Comparison of ENCODE assay signal across 18 cellular contexts in the genomic region with DNA sequence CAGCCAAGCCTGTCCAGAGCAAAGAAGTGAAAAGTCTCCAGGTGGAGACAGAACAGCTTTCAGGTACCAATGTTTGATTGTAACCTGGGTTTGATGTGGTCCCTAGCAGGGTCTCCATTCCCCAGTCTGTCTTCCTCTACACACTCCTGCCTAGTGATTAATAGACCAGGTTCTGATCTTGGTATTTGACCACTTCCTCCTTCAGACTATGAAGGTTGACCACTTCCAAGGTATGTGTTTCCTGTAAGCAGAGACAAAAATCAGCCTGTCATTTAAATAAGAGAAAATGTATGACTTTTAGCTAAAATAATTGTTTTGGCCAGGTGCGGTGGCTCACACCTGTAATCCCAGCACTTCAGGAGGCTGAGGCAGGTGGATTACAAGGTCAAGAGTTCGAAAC. TPM values are rescaled to one million over a fixed set of nuclear protein-coding genes. Genes with fewer than 3 reads are reported as not detected.
DNase-seq lines count a peak whose midpoint lies in the region; ATAC-seq and TF ChIP-seq lines count a peak whose summit lies in the region.
"Had no signal": no experiment of that assay in that cellular context is flagged by ENCODE, and none has a peak within 500 bp of the region (broad histone marks: within the 10 kb centered on the region; RNA-seq: fewer than 3 reads in every experiment).

No MANE protein-coding gene starts in this region.

- TF ChIP-seq CTCF in activated CD8-positive, alpha-beta T cell treated with anti-CD3 and anti-CD28 coated beads for 36 hours (IDR thresholded peaks at IDR 0.05): no peak
- no peak for TF ChIP-seq CTCF in PC-3 (conservative IDR thresholded peaks at IDR 0.05; ENCODE audit: low read depth, low read length)
- no peak for TF ChIP-seq CTCF in mucosa of descending colon (IDR thresholded peaks at IDR 0.05)

- peaks cover 50% of the 10 kb centered on the region for H3K4me1 Mint-ChIP-seq in activated CD8-positive, alpha-beta T cell treated with anti-CD3 and anti-CD28 coated beads, Interleukin-2, amount 10 ng/mL, durations not matched to agents 7 days and 5 days (ENCODE audit: low read depth)
- peaks cover 27% of the 10 kb centered on the region for H3K4me1 Mint-ChIP-seq in activated CD8-positive, alpha-beta T cell treated with anti-CD3 and anti-CD28 coated beads for 36 hours (ENCODE audit: low read depth)

- peak overlapping the region; percentile 28 for H3K27ac Mint-ChIP-seq in activated CD8-positive, alpha-beta T cell treated with anti-CD3 and anti-CD28 coated beads, Interleukin-2, amount 10 ng/mL, durations not matched to agents 7 days and 5 days
- no peak overlapping the region for H3K27ac Mint-ChIP-seq in activated CD8-positive, alpha-beta T cell treated with anti-CD3 and anti-CD28 coated beads for 36 hours

- H3K27ac ChIP-seq in PC-3 (ENCODE audit: low read length): no peak overlapping the region
- H3K27ac ChIP-seq: foreskin keratinocyte, left ventricle myocardium inferior, parathyroid adenoma, upper lobe of left lung had no signal

- no peak overlapping the region for H2AFZ ChIP-seq in PC-3 (ENCODE audit: low read length)
- H2AFZ ChIP-seq: parathyroid adenoma had no signal

- H3K9me3 ChIP-seq in PC-3 (ENCODE audit: low read length): no peaks in the 10 kb centered on the region
- no peaks in the 10 kb centered on the region for H3K9me3 ChIP-seq in mucosa of descending colon
- H3K9me3 ChIP-seq: left ventricle myocardium inferior, upper lobe of left lung had no signal

- DNase-seq in activated CD8-positive, alpha-beta T cell treated with anti-CD3 and anti-CD28 coated beads, Interleukin-2, amount 10 ng/mL, durations not matched to agents 7 days and 5 days: peak; percentile 52
- DNase-seq in activated CD8-positive, alpha-beta T cell treated with anti-CD3 and anti-CD28 coated beads for 36 hours: no peak
- peak; percentile 11 for DNase-seq in PC-3
- no peak for DNase-seq in mucosa of descending colon
- DNase-seq in GM19240 (ENCODE audit: insufficient read length, low spot score): no peak
- DNase-seq in NCI-H2196 (lab: John Stamatoyannopoulos, UW; ENCODE audit: unreplicated experiment): no peak
- DNase-seq: amniotic stem cell; foreskin keratinocyte; KG1; left ventricle myocardium inferior; NCI-H1436 treated with DMSO at 0.1 percent for 48 hours; NCI-H446 treated with DMSO at 0.1 percent for 48 hours; small intestine; stimulated activated naive CD4-positive, alpha-beta T cell; upper lobe of left lung had no signal

- ATAC-seq in activated CD8-positive, alpha-beta T cell treated with anti-CD3 and anti-CD28 coated beads, Interleukin-2, amount 10 ng/mL, durations not matched to agents 7 days and 5 days: peak; percentile 59
- no peak for ATAC-seq in activated CD8-positive, alpha-beta T cell treated with anti-CD3 and anti-CD28 coated beads for 36 hours
- ATAC-seq in GM19452 (IDR thresholded peaks at IDR 0.05; ENCODE audit: unreplicated experiment) (peak; percentile 30), PC-3 (no peak), mucosa of descending colon (peak; percentile 21), GM21367 (IDR thresholded peaks at IDR 0.05; ENCODE audit: unreplicated experiment) (no peak)
- ATAC-seq: foreskin keratinocyte had no signal

- BruUV-seq in PC-3 (replicated peaks; lab: Mats Ljungman, UMichigan): TSS peak; percentile 4

- POLR2A ChIA-PET in activated CD8-positive, alpha-beta T cell treated with anti-CD3 and anti-CD28 coated beads, Interleukin-2, amount 10 ng/mL, durations not matched to agents 7 days and 5 days (lab: Charles Lee): interaction anchor here (0.7 to 1.8 kb wide), 3 partner anchors 43 to 108 kb away, joined by 3 to 7 read pairs (median 4); no protein-coding TSS in a partner anchor
- POLR2A ChIA-PET in activated CD8-positive, alpha-beta T cell treated with anti-CD3 and anti-CD28 coated beads for 36 hours (lab: Charles Lee): interaction anchor here (0.9 to 1.0 kb wide), 3 partner anchors 16 to 103 kb away, joined by 3 to 4 read pairs (median 3); no protein-coding TSS in a partner anchor
- POLR2A ChIA-PET in PC-3 (lab: Charles Lee; ENCODE audit: unreplicated experiment): no interaction called here

- no peaks in the 10 kb centered on the region for H3K36me3 ChIP-seq in PC-3 (ENCODE audit: low read depth, low read length)
- H3K36me3 ChIP-seq in mucosa of descending colon (ENCODE audit: low read depth): no peaks in the 10 kb centered on the region
- H3K36me3 ChIP-seq: left ventricle myocardium inferior, upper lobe of left lung had no signal

- H3K79me2 ChIP-seq in PC-3 (ENCODE audit: low read length): no peaks in the 10 kb centered on the region
- H3K79me2 ChIP-seq: parathyroid adenoma had no signal

- intact Hi-C loops in activated CD8-positive, alpha-beta T cell treated with anti-CD3 and anti-CD28 coated beads for 36 hours (cut with micrococcal nuclease): no loop called here
- intact Hi-C loops in PC-3 (cut with micrococcal nuclease): no loop called here
- intact Hi-C loops in mucosa of descending colon (cut with DNase I, micrococcal nuclease): no loop called here

- H3K9ac ChIP-seq in PC-3 (ENCODE audit: low read length): no peak overlapping the region
- H3K9ac ChIP-seq: parathyroid adenoma had no signal

- peaks cover 2% of the 10 kb centered on the region for H3K27me3 Mint-ChIP-seq in activated CD8-positive, alpha-beta T cell treated with anti-CD3 and anti-CD28 coated beads, Interleukin-2, amount 10 ng/mL, durations not matched to agents 7 days and 5 days (ENCODE audit: low read depth)
- H3K27me3 Mint-ChIP-seq in activated CD8-positive, alpha-beta T cell treated with anti-CD3 and anti-CD28 coated beads for 36 hours: no peaks in the 10 kb centered on the region

- H3K4me1 ChIP-seq in PC-3 (ENCODE audit: insufficient read depth, low read length): peaks cover 11% of the 10 kb centered on the region
- H3K4me1 ChIP-seq in mucosa of descending colon (ENCODE audit: low read depth): peaks cover 7% of the 10 kb centered on the region
- H3K4me1 ChIP-seq: parathyroid adenoma had no signal

- H3F3A ChIP-seq in PC-3 (ENCODE audit: low read length, unreplicated experiment): no peaks in the 10 kb centered on the region

- peaks cover 6% of the 10 kb centered on the region for H3K36me3 Mint-ChIP-seq in activated CD8-positive, alpha-beta T cell treated with anti-CD3 and anti-CD28 coated beads, Interleukin-2, amount 10 ng/mL, durations not matched to agents 7 days and 5 days (ENCODE audit: low read depth)
- no peaks in the 10 kb centered on the region for H3K36me3 Mint-ChIP-seq in activated CD8-positive, alpha-beta T cell treated with anti-CD3 and anti-CD28 coated beads for 36 hours (ENCODE audit: low read depth)

- H3K4me3 Mint-ChIP-seq in activated CD8-positive, alpha-beta T cell treated with anti-CD3 and anti-CD28 coated beads, Interleukin-2, amount 10 ng/mL, durations not matched to agents 7 days and 5 days: peak overlapping the region; percentile 37
- no peak overlapping the region for H3K4me3 Mint-ChIP-seq in activated CD8-positive, alpha-beta T cell treated with anti-CD3 and anti-CD28 coated beads for 36 hours

- H4K20me1 ChIP-seq in PC-3 (ENCODE audit: low read length): no peaks in the 10 kb centered on the region

- H3K27me3 ChIP-seq in PC-3 (ENCODE audit: low read length): no peaks in the 10 kb centered on the region
- H3K27me3 ChIP-seq: foreskin keratinocyte, upper lobe of left lung had no signal

- no peaks in the 10 kb centered on the region for H3K9me2 ChIP-seq in PC-3 (replicated peaks; ENCODE audit: low read length)

- H3K9me3 Mint-ChIP-seq in activated CD8-positive, alpha-beta T cell treated with anti-CD3 and anti-CD28 coated beads, Interleukin-2, amount 10 ng/mL, durations not matched to agents 7 days and 5 days (ENCODE audit: insufficient read depth): no peaks in the 10 kb centered on the region
- H3K9me3 Mint-ChIP-seq in activated CD8-positive, alpha-beta T cell treated with anti-CD3 and anti-CD28 coated beads for 36 hours: no peaks in the 10 kb centered on the region

- H3K4me3 ChIP-seq in PC-3 (ENCODE audit: low read length): no peak overlapping the region
- no peak overlapping the region for H3K4me3 ChIP-seq in mucosa of descending colon
- H3K4me3 ChIP-seq: left ventricle myocardium inferior, upper lobe of left lung had no signal

- no peak overlapping the region for H3K4me2 ChIP-seq in PC-3 (ENCODE audit: low read length)

- CTCF ChIA-PET in activated CD8-positive, alpha-beta T cell treated with anti-CD3 and anti-CD28 coated beads, Interleukin-2, amount 10 ng/mL, durations not matched to agents 7 days and 5 days (lab: Charles Lee): interaction anchor here (0.9 to 9.0 kb wide), 14 partner anchors 14 to 353 kb away, joined by 3 to 225 read pairs (median 6); no protein-coding TSS in a partner anchor
- CTCF ChIA-PET in activated CD8-positive, alpha-beta T cell treated with anti-CD3 and anti-CD28 coated beads for 36 hours (lab: Charles Lee): interaction anchor here (1.1 to 17.4 kb wide), 10 partner anchors 18 to 150 kb away, joined by 3 to 304 read pairs (median 4); no protein-coding TSS in a partner anchor
- CTCF ChIA-PET in PC-3 (lab: Charles Lee): no interaction called here

RNA-seq across cellular contexts. Expression of a gene that starts 41.8 kb away (rescaled TPM):
- total RNA-seq in activated CD8-positive, alpha-beta T cell treated with anti-CD3 and anti-CD28 coated beads, Interleukin-2, amount 10 ng/mL, durations not matched to agents 7 days and 5 days: 10 to 100 TPM; 89.1 to 91.5 TPM
- total RNA-seq in activated CD8-positive, alpha-beta T cell treated with anti-CD3 and anti-CD28 coated beads for 36 hours: 10 to 100 TPM; 81.0 to 81.1 TPM
- total RNA-seq in PC-3 (2014; rRNA removed) (29.1 and 56.8 TPM in 2 replicates), mucosa of descending colon (10 to 100 TPM; 51.8 to 60.0 (median 57.7) TPM)

Comparison
In these comparisons a context has a peak if more than half of its experiments do, and no peak if none do; other contexts are left out.
1. ATAC-seq: peak in activated CD8-positive, alpha-beta T cell treated with anti-CD3 and anti-CD28 coated beads, Interleukin-2, amount 10 ng/mL, durations not matched to agents 7 days and 5 days (single experiment), GM19452 (single experiment) and mucosa of descending colon (single experiment); none in activated CD8-positive, alpha-beta T cell treated with anti-CD3 and anti-CD28 coated beads for 36 hours (single experiment), PC-3 (single experiment) and GM21367 (single experiment).
2. DNase-seq: peak in activated CD8-positive, alpha-beta T cell treated with anti-CD3 and anti-CD28 coated beads, Interleukin-2, amount 10 ng/mL, durations not matched to agents 7 days and 5 days (single experiment) and PC-3 (single experiment); none in activated CD8-positive, alpha-beta T cell treated with anti-CD3 and anti-CD28 coated beads for 36 hours (single experiment), mucosa of descending colon (0 of 3), GM19240 (single experiment) and NCI-H2196 (single experiment).